Comparison of ENCODE assay signal across 2 cellular contexts in genomic region chr7:121187676-121188075, GRCh38.
TF ChIP-seq lines count a peak whose summit lies in the region.

No MANE protein-coding gene starts in this region.

TF ChIP-seq in K562, 482 proteins besides CTCF, POLR2A, EP300 and RAD21 (continues in another document):
- TF ChIP-seq NR0B1 (IDR thresholded peaks at IDR 0.05; ENCODE audit: partially characterized antibody) (no peak), ZFP30 (CRISPR knock-in tag; IDR thresholded peaks at IDR 0.05; ENCODE audit: borderline replicate concordance) (no peak), ZNF175 (CRISPR knock-in tag; IDR thresholded peaks at IDR 0.05; ENCODE audit: low read depth) (peak; percentile 81), E2F8 (IDR thresholded peaks at IDR 0.05; ENCODE audit: low read depth, partially characterized antibody) (no peak), ZNF431 (CRISPR knock-in tag; IDR thresholded peaks at IDR 0.05) (0 out of 2 replicates have a peak, but pooled peaks have one; percentile 30), TRIM24 (IDR thresholded peaks at IDR 0.05) (peak; percentile 81 to 82; a peak in 2 of 4 replicates), REST (CRISPR knock-in tag; IDR thresholded peaks at IDR 0.05; ENCODE audit: low read depth) (no peak), ZNF584 (CRISPR knock-in tag; IDR thresholded peaks at IDR 0.05; ENCODE audit: low read depth) (0 out of 2 replicates have a peak, but pooled peaks have one; percentile 21), ZBTB7A (IDR thresholded peaks at IDR 0.05; ENCODE audit: borderline replicate concordance, control insufficient read depth, low read depth, low read length) (no peak), NFXL1 (CRISPR knock-in tag; IDR thresholded peaks at IDR 0.05) (0 out of 2 replicates have a peak, but pooled peaks have one; percentile 41), CREB1 (IDR thresholded peaks at IDR 0.05) (no peak), CREB1 (CRISPR knock-in tag; IDR thresholded peaks at IDR 0.05) (no peak), MBD2 (IDR thresholded peaks at IDR 0.05; ENCODE audit: borderline replicate concordance, low read depth) (no peak), ATF3 (IDR thresholded peaks at IDR 0.05) (peak; percentile 93), ATF3 (CRISPR knock-in tag; conservative IDR thresholded peaks at IDR 0.05) (no peak), ZNF24 (IDR thresholded peaks at IDR 0.05) (no peak), GABPA (tag; conservative IDR thresholded peaks at IDR 0.05; ENCODE audit: low read depth) (0 out of 2 replicates have a peak, but pooled peaks have one; percentile 20), TFE3 (CRISPR knock-in tag; IDR thresholded peaks at IDR 0.05) (no peak)

TF ChIP-seq in HepG2, 621 proteins besides CTCF, POLR2A, EP300 and RAD21 (continued from another document):
- TF ChIP-seq TSC22D2 (CRISPR knock-in tag; IDR thresholded peaks at IDR 0.05; ENCODE audit: borderline replicate concordance) (no peak), SCMH1 (CRISPR knock-in tag; IDR thresholded peaks at IDR 0.05; ENCODE audit: borderline replicate concordance) (no peak), CEBPB (IDR thresholded peaks at IDR 0.05; ENCODE audit: borderline replicate concordance, low read depth, low read length) (peak; percentile 52)
